ENCODE assay signal across 1 cellular context in the genomic region with DNA sequence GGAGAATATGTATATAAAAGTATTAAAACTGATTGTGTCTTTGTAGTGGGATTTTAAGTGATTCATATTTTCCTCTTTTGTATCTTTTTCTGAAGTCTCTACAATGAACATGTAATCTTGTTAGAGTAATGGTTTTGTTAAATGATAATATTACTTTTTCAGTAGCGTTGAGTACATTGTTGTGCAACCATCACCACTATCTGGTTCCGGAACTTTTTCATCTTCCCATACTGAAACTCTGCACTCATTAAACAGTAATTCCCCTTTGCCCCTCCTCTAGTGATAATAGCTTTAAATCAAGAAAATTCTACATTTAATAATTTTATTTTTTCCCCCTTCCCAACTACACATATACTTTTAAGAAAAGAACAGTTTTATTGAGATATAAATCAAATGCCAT.
TF ChIP-seq lines count a peak whose summit lies in the region.

No MANE protein-coding gene starts in this region.

TF ChIP-seq in H1, 55 proteins besides CTCF, POLR2A, EP300 and RAD21:
- TF ChIP-seq BCL11A (IDR thresholded peaks at IDR 0.05; ENCODE audit: low read depth in 2 of 2, low read length in 2 of 2), result no peak
